In the genomic region with DNA sequence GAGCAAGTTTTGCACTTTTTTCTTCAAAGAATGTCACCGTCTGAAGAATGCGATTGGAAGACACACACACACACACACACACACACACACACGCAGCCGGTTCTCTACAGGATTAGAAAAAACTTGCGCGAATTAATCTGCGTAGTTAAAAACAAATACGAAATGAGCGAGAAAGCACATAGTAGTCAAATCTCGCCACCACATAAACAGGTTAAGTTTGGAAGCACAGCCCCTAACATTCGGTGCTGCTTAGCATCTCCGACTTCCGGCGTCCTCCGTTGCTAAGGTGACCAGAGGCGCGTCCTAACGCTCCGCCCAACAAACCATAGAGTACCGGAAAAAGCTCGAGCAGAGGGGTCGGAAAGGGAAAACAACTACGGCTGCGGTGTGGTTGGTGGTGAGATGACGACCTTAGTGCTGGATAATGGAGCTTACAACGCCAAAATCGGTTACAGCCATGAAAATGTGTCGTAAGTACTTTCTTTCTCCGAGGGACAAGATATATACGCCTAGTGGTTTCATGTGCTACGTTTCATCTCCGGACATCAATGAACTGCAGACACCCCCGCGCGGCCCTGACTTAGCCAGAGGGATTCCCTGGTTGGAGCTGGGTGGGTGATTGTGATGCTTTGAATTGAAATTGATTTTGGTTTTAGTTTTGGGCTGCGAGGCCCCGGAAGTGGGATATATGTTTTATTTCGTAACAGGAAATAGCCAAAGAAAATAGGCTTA, we compare ENCODE assay signal across 8 cellular contexts. TPM values are rescaled to one million over a fixed set of nuclear protein-coding genes. Genes with fewer than 3 reads are reported as not detected.
DNase-seq lines count a peak whose midpoint lies in the region; FAIRE-seq and TF ChIP-seq lines count a peak whose summit lies in the region.

A gene (plus strand): TSS at position 366 of the 732 bp plus-strand sequence. CDS start 37 bp downstream, at position 403.

- H4K20me1 ChIP-seq in Loucy (ENCODE audit: insufficient read depth, low read length, poor library complexity, severe bottlenecking) = peaks cover 13% of the 10 kb centered on the region

- H3K27me3 Mint-ChIP-seq in neural crest cell (ENCODE audit: low read depth) = peaks cover 8% of the 10 kb centered on the region

- DNase-seq in ELR (ENCODE audit: low read depth) (peak; percentile 97), H54 (ENCODE audit: insufficient read length, low spot score) (peak; percentile 69), fibroblast of the conjunctiva (ENCODE audit: low read depth) (peak; percentile 93), neural crest cell (ENCODE audit: low read depth, low spot score) (peak; percentile 86)
- peak; percentile 92 for DNase-seq in activated T-helper 9 cell treated with anti-CD3 and anti-CD28 coated beads, Interleukin-2, amount 50 U/mL, for 16 hours (ENCODE audit: low read depth)

- H3K9ac ChIP-seq in Loucy (ENCODE audit: low read depth, low read length, poor library complexity, severe bottlenecking) (peak within 1 kb of the TSS; percentile 78), stomach smooth muscle (ENCODE audit: low read length in 2 of 2) (peak within 1 kb of the TSS; percentile 76 to 93)

- no peaks in the 10 kb centered on the region for H3K36me3 Mint-ChIP-seq in neural crest cell (ENCODE audit: low read depth)

- H3K9me3 ChIP-seq in Loucy (ENCODE audit: insufficient read depth, low read depth, low read length) (no peaks in the 10 kb centered on the region), stomach smooth muscle (ENCODE audit: control insufficient read depth in 2 of 2, low read length in 2 of 2) (no peaks in the 10 kb centered on the region)

- peak within 1 kb of the TSS; percentile 81 for H3K27ac ChIP-seq in stomach smooth muscle (ENCODE audit: low read length)

- peak within 1 kb of the TSS; percentile 98 for H3K4me3 Mint-ChIP-seq in neural crest cell

- H3K9me3 Mint-ChIP-seq in neural crest cell = no peaks in the 10 kb centered on the region

- H3K4me3 ChIP-seq in Loucy (ENCODE audit: low read length, poor library complexity, severe bottlenecking) = peak within 1 kb of the TSS; percentile 82
- H3K4me3 ChIP-seq in stomach smooth muscle (ENCODE audit: low read length in 2 of 2) = peak within 1 kb of the TSS; percentile 85 to 97

- peak; percentile 59 for TF ChIP-seq POLR2A in H54 (IDR thresholded peaks at IDR 0.05; ENCODE audit: low read depth, low read length)
- peak; percentile 95 for TF ChIP-seq POLR2A in Raji (IDR thresholded peaks at IDR 0.05; ENCODE audit: insufficient read depth, low read depth, low read length)

- H2AFZ ChIP-seq in Loucy (ENCODE audit: low read length) = peak within 1 kb of the TSS; percentile 85

- H3K79me2 ChIP-seq in Loucy (ENCODE audit: insufficient read depth, low read length) = peaks cover 64% of the 10 kb centered on the region

- H3K27me3 ChIP-seq in Loucy (ENCODE audit: insufficient read depth, low read length, poor library complexity, severe bottlenecking) (no peaks in the 10 kb centered on the region), stomach smooth muscle (ENCODE audit: control insufficient read depth in 1 of 2, insufficient read depth in 2 of 2, low read length in 2 of 2) (no peaks in the 10 kb centered on the region)

- H3F3A ChIP-seq in Loucy (ENCODE audit: low read depth) = 0 out of 2 replicates have a peak, but pooled peaks cover 5% of the 10 kb centered on the region

- H3K9me2 ChIP-seq in Loucy (replicated peaks; ENCODE audit: low read depth, low read length) = no peaks in the 10 kb centered on the region

- FAIRE-seq in H54 (lab: Jason Lieb, UNC) = peak; percentile 91

- H3K36me3 ChIP-seq in Loucy (ENCODE audit: insufficient read depth, low read length) (no peaks in the 10 kb centered on the region), stomach smooth muscle (ENCODE audit: control insufficient read depth in 2 of 2, insufficient read depth in 2 of 2, low read length in 2 of 2) (no peaks in the 10 kb centered on the region)

- H3K4me2 ChIP-seq in Loucy (ENCODE audit: low read depth, low read length, poor library complexity, severe bottlenecking) = peak within 1 kb of the TSS; percentile 96

- peaks cover 21% of the 10 kb centered on the region for H3K4me1 Mint-ChIP-seq in neural crest cell

- H3K4me1 ChIP-seq in Loucy (ENCODE audit: insufficient read depth, low read length, poor library complexity, severe bottlenecking) (peaks cover 42% of the 10 kb centered on the region), stomach smooth muscle (ENCODE audit: control insufficient read depth, insufficient read depth, low read length) (peaks cover 18% of the 10 kb centered on the region)

- peak within 1 kb of the TSS; percentile 91 for H3K27ac Mint-ChIP-seq in neural crest cell (ENCODE audit: unreplicated experiment)

- TF ChIP-seq CTCF in Loucy (conservative IDR thresholded peaks at IDR 0.05; ENCODE audit: low read length) = no peak; the same call in 1 of the 2 replicates
- TF ChIP-seq CTCF in neural crest cell (conservative IDR thresholded peaks at IDR 0.05) = peak; percentile 29

RNA-seq across cellular contexts. Expression of the gene that starts here (rescaled TPM):
- 36.3 and 38.2 TPM in 2 replicates for total RNA-seq in neural crest cell

Comparison
In these comparisons a context has a peak if more than half of its experiments do, and no peak if none do; other contexts are left out.
1. Peak in every context shown above with its lines: DNase-seq, H3K4me3 ChIP-seq and H3K27ac ChIP-seq.